Comparison of ENCODE assay signal across 9 cellular contexts in the genomic region with DNA sequence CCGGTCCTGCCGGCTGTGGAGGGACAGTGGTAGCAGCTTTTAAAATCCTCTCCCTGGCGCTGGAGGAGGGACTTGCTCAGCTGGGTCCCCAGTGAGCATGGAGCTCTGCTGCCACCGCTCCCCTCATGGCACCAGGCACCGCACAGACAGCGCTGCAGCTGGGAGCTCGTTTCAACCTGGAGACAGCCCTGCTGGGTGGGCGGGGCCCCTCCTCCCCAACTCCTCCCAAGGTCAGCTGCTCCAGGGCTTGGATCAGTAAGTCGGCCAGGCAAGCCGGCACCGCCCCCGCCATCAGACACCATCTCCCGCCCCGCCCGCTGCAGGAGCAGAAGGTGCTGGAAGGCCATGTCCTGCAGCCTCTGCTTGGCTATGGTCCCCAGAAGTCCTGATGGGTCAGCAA. TPM values are rescaled to one million over a fixed set of nuclear protein-coding genes. Genes with fewer than 3 reads are reported as not detected.
DNase-seq lines count a peak whose midpoint lies in the region; ATAC-seq and TF ChIP-seq lines count a peak whose summit lies in the region.
"Had no signal": no experiment of that assay in that cellular context is flagged by ENCODE, and none has a peak within 500 bp of the region (broad histone marks: within the 10 kb centered on the region; RNA-seq: fewer than 3 reads in every experiment).

No MANE protein-coding gene starts in this region.

- H3K4me2 ChIP-seq in skeletal muscle satellite cell (ENCODE audit: low read length): peak overlapping the region; percentile 86

- no peak for TF ChIP-seq CTCF in brain (conservative IDR thresholded peaks at IDR 0.05)

- no peaks in the 10 kb centered on the region for H3K36me3 Mint-ChIP-seq in brain

- ATAC-seq in GM21786 (IDR thresholded peaks at IDR 0.05; ENCODE audit: unreplicated experiment): no peak

- H3K9me3 Mint-ChIP-seq in brain: peaks cover 0 to 2% (median 0%) of the 10 kb centered on the region in 5 experiments

- H3K36me3 ChIP-seq in skeletal muscle satellite cell (ENCODE audit: insufficient read depth, low read length): no peaks in the 10 kb centered on the region

- H3K4me1 Mint-ChIP-seq in brain: peaks cover 28% of the 10 kb centered on the region

- H3K4me1 ChIP-seq in skeletal muscle satellite cell (ENCODE audit: control insufficient read depth, insufficient read depth, low read length): peaks cover 16% of the 10 kb centered on the region

- peaks cover 17% of the 10 kb centered on the region for H3K27me3 ChIP-seq in skeletal muscle satellite cell (ENCODE audit: control insufficient read depth, insufficient read depth, low read length)

- H3K27ac Mint-ChIP-seq in brain: peak overlapping the region; percentile 2 to 92 (median 65)

- H3K27me3 Mint-ChIP-seq in brain: peaks cover 8% of the 10 kb centered on the region

- no peaks in the 10 kb centered on the region for H3K9me3 ChIP-seq in skeletal muscle satellite cell (replicated peaks; ENCODE audit: low read length)

- H3K9ac ChIP-seq in skeletal muscle satellite cell (ENCODE audit: low read depth, low read length): no peak overlapping the region

- DNase-seq in DMS79 treated with DMSO at 0.1 percent for 48 hours (lab: John Stamatoyannopoulos, UW) (peak; percentile 21), NCI-H510A (lab: John Stamatoyannopoulos, UW) (peak; percentile 78), iPS-NIHi11 (ENCODE audit: low spot score) (peak; percentile 89), OCI-M2 (lab: John Stamatoyannopoulos, UW; ENCODE audit: unreplicated experiment) (no peak)
- no peak for DNase-seq in effector CD8-positive, alpha-beta T cell (lab: John Stamatoyannopoulos, UW)

- peak overlapping the region; percentile 53 for H3K4me3 ChIP-seq in skeletal muscle satellite cell (ENCODE audit: low read length)

- peak overlapping the region; percentile 65 to 83 (median 80) for H3K4me3 Mint-ChIP-seq in brain

RNA-seq across cellular contexts. Expression of gene ZFYVE28, which starts 16.4 kb away (rescaled TPM):
- polyA plus RNA-seq in brain (ENCODE audit: insufficient read depth, low read depth, low replicate concordance): 5.5 TPM
- 1.8 and 2.6 TPM in 2 replicates for total RNA-seq in skeletal muscle satellite cell (2012; rRNA removed)

RNA-seq across cellular contexts. Expression of gene CFAP99, which starts 16.7 kb away (rescaled TPM):
- 0.71 TPM for polyA plus RNA-seq in brain (ENCODE audit: insufficient read depth, low read depth, low replicate concordance)
- total RNA-seq in skeletal muscle satellite cell (2012; rRNA removed): under 0.01 TPM in 1 of 2 replicates, not detected in the other
- total RNA-seq: HT1080 had no signal

Comparison
In these comparisons a context has a peak if more than half of its experiments do, and no peak if none do; other contexts are left out.
1. DNase-seq: peak in DMS79 treated with DMSO at 0.1 percent for 48 hours (single experiment), NCI-H510A (single experiment) and iPS-NIHi11 (single experiment); none in effector CD8-positive, alpha-beta T cell (single experiment) and OCI-M2 (single experiment).